In genomic region chr2:232691117-232691516, GRCh38 we compare ENCODE assay signal across 1 cellular context. TPM values are rescaled to one million over a fixed set of nuclear protein-coding genes. Genes with fewer than 3 reads are reported as not detected.
"Had no signal": no experiment of that assay in that cellular context is flagged by ENCODE, and none has a peak within 500 bp of the region (broad histone marks: within the 10 kb centered on the region; RNA-seq: fewer than 3 reads in every experiment).

No MANE protein-coding gene starts in this region.

RNA-seq across cellular contexts. Expression of gene EFHD1, which starts 57.7 kb away (rescaled TPM):
- total RNA-seq: GM23248 had no signal
